Comparison of ENCODE assay signal across 8 cellular contexts in the genomic region with DNA sequence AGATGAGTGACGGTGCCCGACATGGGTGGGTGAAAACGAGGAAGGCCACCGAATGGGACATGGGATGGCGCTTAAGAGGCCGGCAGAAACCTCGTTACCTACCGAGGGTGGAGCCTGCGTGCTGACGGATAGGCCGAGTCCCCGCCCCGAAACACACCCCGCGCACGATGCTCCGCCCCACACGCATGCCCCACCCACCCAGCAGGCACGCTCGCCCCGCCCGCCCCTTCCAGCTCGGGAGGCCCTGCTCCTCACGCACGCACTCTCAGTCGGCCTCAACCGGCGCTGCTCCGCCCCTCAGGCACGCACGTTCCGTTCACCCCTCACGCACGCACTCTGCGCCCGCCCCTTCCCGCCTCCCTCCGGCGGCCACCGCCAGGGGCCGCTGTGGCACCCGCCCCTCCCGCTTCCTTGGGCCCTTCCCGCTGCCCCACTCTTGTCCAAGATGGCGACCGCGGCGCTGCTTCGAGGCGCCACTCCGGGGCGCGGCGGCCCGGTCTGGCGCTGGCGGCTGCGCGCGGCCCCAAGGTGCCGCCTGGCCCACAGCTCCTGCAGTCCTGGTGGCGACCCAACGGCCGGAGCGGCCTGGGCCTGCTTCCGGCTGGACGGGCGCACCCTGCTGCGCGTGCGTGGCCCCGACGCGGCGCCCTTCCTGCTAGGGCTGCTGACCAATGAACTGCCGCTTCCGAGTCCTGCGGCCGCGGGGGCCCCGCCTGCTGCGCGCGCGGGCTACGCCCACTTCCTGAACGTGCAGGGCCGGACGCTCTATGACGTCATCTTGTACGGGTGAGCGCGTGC. TPM values are rescaled to one million over a fixed set of nuclear protein-coding genes. Genes with fewer than 3 reads are reported as not detected.
DNase-seq lines count a peak whose midpoint lies in the region; ATAC-seq and TF ChIP-seq lines count a peak whose summit lies in the region.

Gene IBA57, plus strand, starts transcription at position 433 of the 798 bp plus-strand sequence. Its CDS starts 13 bp downstream, at position 446.

- peak; percentile 91 for DNase-seq in AG04449 (ENCODE audit: low read depth, low spot score)
- peak; percentile 96 for DNase-seq in NCI-H2171 treated with DMSO at 0.1 percent for 48 hours (lab: John Stamatoyannopoulos, UW)
- DNase-seq in breast epithelium (ENCODE audit: low spot score in 2 of 2): peak; percentile 99 to 100
- DNase-seq in iPS-NIHi11 (ENCODE audit: low spot score): peak; percentile 96
- DNase-seq in smooth muscle cell (lab: John Stamatoyannopoulos, UW; ENCODE audit: unreplicated experiment): peak; percentile 98

- H3K4me3 ChIP-seq in AG04449 (ENCODE audit: low read depth, low read length) (peak within 1 kb of the TSS; percentile 73), breast epithelium (peak within 1 kb of the TSS; percentile 65 to 87 (median 73)), smooth muscle cell (peak within 1 kb of the TSS; percentile 97)

- no peaks in the 10 kb centered on the region for H3K27me3 ChIP-seq in breast epithelium
- H3K27me3 ChIP-seq in smooth muscle cell (ENCODE audit: low read depth): no peaks in the 10 kb centered on the region

- H4K20me1 ChIP-seq in smooth muscle cell (ENCODE audit: low read depth): no peaks in the 10 kb centered on the region

- H2AFZ ChIP-seq in smooth muscle cell (ENCODE audit: low read depth): no peak within 1 kb of the TSS

- CTCF ChIA-PET in AG04449 (lab: Yijun Ruan, JAX): interaction anchor here (0.6 to 5.0 kb wide), 26 partner anchors 9 to 689 kb away, joined by 3 to 53 read pairs (median 3); partner anchors contain the start of genes GJC2 and GUK1

- no peaks in the 10 kb centered on the region for H3K9me3 ChIP-seq in breast epithelium
- H3K9me3 ChIP-seq in smooth muscle cell (replicated peaks; ENCODE audit: low read depth): no peaks in the 10 kb centered on the region

- under 1% methylated on average over 59 of the region's 93 CpGs for WGBS in smooth muscle cell (ENCODE audit: low lambda C conversion rate)

- TF ChIP-seq CTCF in AG04449 (IDR thresholded peaks at IDR 0.05; ENCODE audit: insufficient read depth, low read length, missing control alignments) (peak; percentile 99), VCaP (conservative IDR thresholded peaks at IDR 0.05) (peak; percentile 78), breast epithelium (IDR thresholded peaks at IDR 0.05) (peak; percentile 71 to 98 (median 78)), smooth muscle cell (IDR thresholded peaks at IDR 0.05; ENCODE audit: borderline replicate concordance, insufficient read depth, poor library complexity, severe bottlenecking) (peak; percentile 89)

- H3K27ac ChIP-seq in VCaP: peak within 1 kb of the TSS; percentile 78
- H3K27ac ChIP-seq in breast epithelium: peak within 1 kb of the TSS; percentile 99 to 100
- peak within 1 kb of the TSS; percentile 100 for H3K27ac ChIP-seq in smooth muscle cell (ENCODE audit: low read depth)

- H3K4me1 ChIP-seq in breast epithelium: peaks cover 5 to 6% of the 10 kb centered on the region in 2 donors
- peaks cover 13% of the 10 kb centered on the region for H3K4me1 ChIP-seq in smooth muscle cell (ENCODE audit: low read depth)

- POLR2A ChIA-PET in AG04449 (lab: Yijun Ruan, JAX): interaction anchor here (0.6 to 2.4 kb wide), 9 partner anchors 9 to 1585 kb away, joined by 3 to 15 read pairs (median 3); partner anchors contain the start of gene GUK1

- peak; percentile 17 for TF ChIP-seq POLR2A in breast epithelium (IDR thresholded peaks at IDR 0.05)

- H3K9ac ChIP-seq in smooth muscle cell (ENCODE audit: low read depth): peak within 1 kb of the TSS; percentile 97

- H3K36me3 ChIP-seq in breast epithelium: no peaks in the 10 kb centered on the region
- no peaks in the 10 kb centered on the region for H3K36me3 ChIP-seq in smooth muscle cell (ENCODE audit: low read depth)

- peaks cover 12% of the 10 kb centered on the region for H3K79me2 ChIP-seq in smooth muscle cell (ENCODE audit: low read depth)

- peak within 1 kb of the TSS; percentile 97 for H3K4me2 ChIP-seq in smooth muscle cell

- no peaks in the 10 kb centered on the region for H3F3A ChIP-seq in smooth muscle cell (ENCODE audit: low read depth)

- intact Hi-C loops in breast epithelium (cut with DNase I; ENCODE audit: low total_unique reads): loop anchor here (2.0 kb wide), 1 partner anchor 27 kb away; no protein-coding TSS in a partner anchor

- ATAC-seq in GM18868 (IDR thresholded peaks at IDR 0.05; ENCODE audit: unreplicated experiment) (peak; percentile 78), HG03108 (IDR thresholded peaks at IDR 0.05; ENCODE audit: unreplicated experiment) (peak; percentile 80)

RNA-seq across cellular contexts. Expression of gene IBA57, which starts in this region (rescaled TPM):
- total RNA-seq in breast epithelium (1 to 10 TPM; 3.4 to 4.1 (median 3.9) TPM), smooth muscle cell (1.8 and 1.9 TPM in 2 replicates)
- 1.6 and 3.9 TPM in 2 replicates for polyA plus RNA-seq in smooth muscle cell

Comparison
In these comparisons a context has a peak if more than half of its experiments do, and no peak if none do; other contexts are left out.
1. Peak in every context shown above with its lines: DNase-seq, ATAC-seq, H3K4me3 ChIP-seq and H3K27ac ChIP-seq.